ENCODE assay signal across 12 cellular contexts in the genomic region with DNA sequence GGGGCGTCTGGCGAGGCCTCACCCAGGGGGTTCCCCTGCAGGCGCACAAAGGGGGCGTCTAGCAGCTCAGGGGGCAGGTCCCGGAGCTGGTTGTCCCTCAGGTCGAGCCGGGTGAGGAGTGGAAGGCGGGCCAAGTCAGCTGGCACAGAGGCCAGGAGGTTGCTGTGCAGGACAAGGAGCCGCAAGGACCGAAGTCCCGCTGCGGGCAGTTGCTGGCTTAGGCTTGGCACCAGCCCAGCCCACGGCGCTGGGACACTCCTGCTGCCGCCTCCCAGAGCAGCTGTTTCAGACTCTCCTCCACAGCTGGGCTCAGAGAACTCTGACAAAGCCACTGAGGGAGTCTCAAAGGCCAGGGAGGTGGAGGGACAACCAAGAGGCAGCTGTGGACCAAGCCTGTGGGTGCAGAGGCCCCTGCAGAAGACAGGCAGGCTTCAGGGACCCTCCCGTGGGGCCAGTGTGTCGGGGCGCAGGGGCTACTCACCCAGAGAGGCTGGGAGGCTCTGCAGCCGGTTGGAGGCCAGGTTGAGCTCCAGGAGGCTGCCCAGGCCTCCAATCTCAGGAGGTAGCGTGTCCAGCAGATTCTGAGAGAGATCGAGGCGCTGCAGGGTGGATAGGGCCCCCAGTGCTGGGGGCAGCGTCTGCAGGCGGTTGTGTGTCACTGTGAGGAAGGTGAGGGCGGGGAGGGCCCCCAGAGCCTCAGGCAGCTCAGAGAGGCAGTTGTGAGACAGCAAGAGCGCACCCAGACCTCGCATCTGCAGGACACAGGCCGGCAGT. TPM values are rescaled to one million over a fixed set of nuclear protein-coding genes. Genes with fewer than 3 reads are reported as not detected.
DNase-seq lines count a peak whose midpoint lies in the region; ATAC-seq and TF ChIP-seq lines count a peak whose summit lies in the region.
"Had no signal": no experiment of that assay in that cellular context is flagged by ENCODE, and none has a peak within 500 bp of the region (broad histone marks: within the 10 kb centered on the region; RNA-seq: fewer than 3 reads in every experiment).

No MANE protein-coding gene starts in this region.

- H3K36me3 Mint-ChIP-seq in stimulated activated memory B cell treated with anti-CD40 and anti-IgM and Interleukin-4, amounts not matched to agents 10 μg/mL and 1 μg/mL and 100 μg/mL, for 72 hours, result peaks cover 6% of the 10 kb centered on the region

- H3K79me2 ChIP-seq in mammary epithelial cell (ENCODE audit: insufficient read depth, low read length), result peaks cover 11% of the 10 kb centered on the region

- no peaks in the 10 kb centered on the region for H4K20me1 ChIP-seq in mammary epithelial cell (ENCODE audit: insufficient read depth, low read length)

- dilution Hi-C loops in mammary epithelial cell (cut with HindIII; ENCODE audit: low sequenced_read_pairs), result no loop called here

- CTCF ChIA-PET in mammary epithelial cell (lab: Charles Lee; ENCODE audit: low non-redundant PET), result no interaction called here

- no peaks in the 10 kb centered on the region for H3K9me3 ChIP-seq in mammary epithelial cell (replicated peaks; ENCODE audit: insufficient read depth, low read length)
- H3K9me3 ChIP-seq: MG63 had no signal

- no peak overlapping the region for H3K9ac ChIP-seq in mammary epithelial cell (ENCODE audit: insufficient read depth, low read length)

- no peak overlapping the region for H3K27ac ChIP-seq in mammary epithelial cell (ENCODE audit: insufficient read depth, low read depth, low read length)
- H3K27ac ChIP-seq: PC-9 had no signal

- BruUV-seq in mammary epithelial cell (replicated peaks; lab: Mats Ljungman, UMichigan), result no TSS peak

- H3K4me2 ChIP-seq in mammary epithelial cell (ENCODE audit: insufficient read depth, low read depth, low read length), result peak overlapping the region; percentile 100
- H3K4me2 ChIP-seq: PC-9 had no signal

- no peaks in the 10 kb centered on the region for H3K36me3 ChIP-seq in mammary epithelial cell (ENCODE audit: insufficient read depth, low read length)

- H3K9me3 Mint-ChIP-seq in stimulated activated memory B cell treated with anti-CD40 and anti-IgM and Interleukin-4, amounts not matched to agents 10 μg/mL and 1 μg/mL and 100 μg/mL, for 72 hours, result no peaks in the 10 kb centered on the region

- peaks cover 22% of the 10 kb centered on the region for H3K4me1 ChIP-seq in mammary epithelial cell (ENCODE audit: insufficient read depth, low read length)

- in situ Hi-C loops in mammary epithelial cell (cut with MboI; ENCODE audit: low sequenced_read_pairs in 2 of 2), result no loop called here

- no peaks in the 10 kb centered on the region for H3K27me3 ChIP-seq in mammary epithelial cell (ENCODE audit: insufficient read depth, low read length)
- H3K27me3 ChIP-seq: MG63 had no signal

- no peak for TF ChIP-seq CTCF in AG10803 (conservative IDR thresholded peaks at IDR 0.05; ENCODE audit: low read length)
- TF ChIP-seq CTCF in GM12865 (IDR thresholded peaks at IDR 0.05; ENCODE audit: insufficient read depth, low read depth, low read length, missing control alignments), result no peak
- no peak for TF ChIP-seq CTCF in mammary epithelial cell (conservative IDR thresholded peaks at IDR 0.05 in 1 of 2, IDR thresholded peaks at IDR 0.05 in 1 of 2; ENCODE audit: extremely low read depth in 1 of 2, insufficient read depth in 1 of 2, low read depth in 1 of 2, low read length in 2 of 2)

- H2AFZ ChIP-seq in mammary epithelial cell (ENCODE audit: low read depth, low read length), result no peak overlapping the region
- H2AFZ ChIP-seq: PC-9 had no signal

- DNase-seq in AG10803 (ENCODE audit: low read depth) (no peak), GM12865 (ENCODE audit: low read depth) (no peak), mammary epithelial cell (no peak), NCI-H2107 (lab: John Stamatoyannopoulos, UW) (no peak)
- DNase-seq: effector CD4-positive, alpha-beta T cell; kidney glomerular epithelial cell; MG63; NCI-H2227 treated with DMSO at 0.1 percent for 48 hours had no signal

- H3K4me3 ChIP-seq in AG10803 (ENCODE audit: low read length), result peak overlapping the region; percentile 65; the same call in 1 of the 2 replicates
- H3K4me3 ChIP-seq in GM12865 (ENCODE audit: low read depth, low read length), result peak overlapping the region; percentile 69; the same call in 1 of the 2 replicates
- peak overlapping the region in 1 of 3 experiments; percentile 60 for H3K4me3 ChIP-seq in mammary epithelial cell (replicated peaks in 1 of 3; ENCODE audit: insufficient read depth in 1 of 3, low read depth in 2 of 3, low read length in 3 of 3)
- H3K4me3 ChIP-seq: MG63, PC-9 had no signal

- ATAC-seq in stimulated activated memory B cell treated with anti-CD40 and anti-IgM and Interleukin-4, amounts not matched to agents 10 μg/mL and 1 μg/mL and 100 μg/mL, for 72 hours, result no peak
- no peak for ATAC-seq in GM21360 (IDR thresholded peaks at IDR 0.05; ENCODE audit: unreplicated experiment)
- ATAC-seq: right cardiac atrium had no signal

- intact Hi-C loops in mammary epithelial cell (cut with micrococcal nuclease), result no loop called here

- no peak overlapping the region for H3K27ac Mint-ChIP-seq in stimulated activated memory B cell treated with anti-CD40 and anti-IgM and Interleukin-4, amounts not matched to agents 10 μg/mL and 1 μg/mL and 100 μg/mL, for 72 hours

- H3K27me3 Mint-ChIP-seq in stimulated activated memory B cell treated with anti-CD40 and anti-IgM and Interleukin-4, amounts not matched to agents 10 μg/mL and 1 μg/mL and 100 μg/mL, for 72 hours, result no peaks in the 10 kb centered on the region

- no peak overlapping the region for H3K4me3 Mint-ChIP-seq in stimulated activated memory B cell treated with anti-CD40 and anti-IgM and Interleukin-4, amounts not matched to agents 10 μg/mL and 1 μg/mL and 100 μg/mL, for 72 hours

- WGBS in mammary epithelial cell (ENCODE audit: low coverage, missing lambda C conversion rate), result 91% methylated on average over 16 of the region's 28 CpGs

- H3K4me1 Mint-ChIP-seq in stimulated activated memory B cell treated with anti-CD40 and anti-IgM and Interleukin-4, amounts not matched to agents 10 μg/mL and 1 μg/mL and 100 μg/mL, for 72 hours, result peaks cover 11% of the 10 kb centered on the region

RNA-seq across cellular contexts. Expression of gene PIDD1, which starts 2.2 kb away (rescaled TPM):
- 10 to 100 TPM in 1 of 2 donors, 1 to 10 TPM in 1; 4.5 to 19.2 TPM for total RNA-seq in mammary epithelial cell
- polyA plus RNA-seq in mammary epithelial cell, result 9.3 TPM
- polyA minus RNA-seq in mammary epithelial cell, result 1.8 TPM

RNA-seq across cellular contexts. Expression of gene SLC25A22, which starts 4.8 kb away (rescaled TPM):
- 10 to 100 TPM in 1 of 2 donors, 1 to 10 TPM in 1; 7.3 to 29.5 TPM for total RNA-seq in mammary epithelial cell
- polyA plus RNA-seq in mammary epithelial cell, result 19.4 TPM
- polyA minus RNA-seq in mammary epithelial cell, result 11.3 TPM

RNA-seq across cellular contexts. Expression of gene RPLP2, which starts 6.9 kb away (rescaled TPM):
- total RNA-seq in mammary epithelial cell, result 1,000 to 10,000 TPM in 1 of 2 donors, 100 to 1,000 TPM in 1; 135 to 1,487 TPM
- polyA plus RNA-seq in mammary epithelial cell, result 1,296 TPM
- 737 TPM for polyA minus RNA-seq in mammary epithelial cell

RNA-seq across cellular contexts. Expression of gene CEND1, which starts 13.0 kb away (rescaled TPM):
- total RNA-seq in mammary epithelial cell, result not detected
- polyA plus RNA-seq in mammary epithelial cell, result not detected
- not detected for polyA minus RNA-seq in mammary epithelial cell
- total RNA-seq: PC-9 had no signal

RNA-seq across cellular contexts. Expression of gene PNPLA2, which starts 15.8 kb away (rescaled TPM):
- 10 to 100 TPM; 14.7 to 62.6 TPM for total RNA-seq in mammary epithelial cell
- 13.7 TPM for polyA plus RNA-seq in mammary epithelial cell
- polyA minus RNA-seq in mammary epithelial cell, result 17.2 TPM
